Comparison of ENCODE assay signal across 25 cellular contexts in the genomic region with DNA sequence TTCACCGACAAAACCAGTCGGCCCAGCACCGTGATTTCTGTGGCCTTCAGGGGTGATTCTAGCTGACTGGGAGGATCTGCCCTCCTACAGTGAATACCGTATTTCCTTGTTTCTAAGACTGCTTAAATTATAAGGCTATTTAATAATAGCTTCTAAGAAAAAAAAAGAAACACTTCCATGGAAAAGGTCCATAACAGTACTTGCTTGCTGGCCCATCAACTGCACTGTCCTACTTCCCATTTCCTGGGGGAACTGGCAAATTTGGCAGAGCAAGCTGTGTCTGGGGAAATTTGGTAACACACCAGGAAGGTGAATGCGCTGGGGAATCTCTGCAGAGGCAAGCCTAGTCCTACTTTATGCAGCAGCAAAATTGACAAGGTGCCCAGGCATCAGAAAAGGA.
"Had no signal": no experiment of that assay in that cellular context is flagged by ENCODE, and none has a peak within 500 bp of the region (broad histone marks: within the 10 kb centered on the region; RNA-seq: fewer than 3 reads in every experiment).

No MANE protein-coding gene starts in this region.

- H3K27ac Mint-ChIP-seq: dendritic cell treated with granulocyte-macrophage colony-stimulating factor and Interleukin-4, amounts not matched to agents 40 ng/mL and 50 ng/mL, for 4 days; effector memory CD8-positive, alpha-beta T cell; endodermal cell; memory B cell had no signal

- H3K4me1 Mint-ChIP-seq: memory B cell had no signal

- ATAC-seq: effector memory CD8-positive, alpha-beta T cell; esophagus mucosa; gastrocnemius medialis; heart right ventricle; left cardiac atrium; left lung; left ventricle myocardium superior; lower lobe of right lung had no signal

- H3K36me3 ChIP-seq: colonic mucosa, esophagus squamous epithelium, gastrocnemius medialis, heart right ventricle, left lung, lower lobe of right lung had no signal

- H3K9me3 Mint-ChIP-seq: dendritic cell treated with granulocyte-macrophage colony-stimulating factor and Interleukin-4, amounts not matched to agents 40 ng/mL and 50 ng/mL, for 4 days; effector memory CD8-positive, alpha-beta T cell; endodermal cell; memory B cell had no signal

- H3K4me1 ChIP-seq: colonic mucosa, esophagus squamous epithelium, gastrocnemius medialis, heart right ventricle, left lung, lower lobe of right lung had no signal

- H3K27ac ChIP-seq: colonic mucosa, epithelial cell of prostate, esophagus squamous epithelium, gastrocnemius medialis, heart right ventricle, left lung, lower lobe of right lung had no signal

- H3K27me3 Mint-ChIP-seq: dendritic cell treated with granulocyte-macrophage colony-stimulating factor and Interleukin-4, amounts not matched to agents 40 ng/mL and 50 ng/mL, for 4 days; memory B cell had no signal

- H3K9me3 ChIP-seq: colonic mucosa, esophagus squamous epithelium, gastrocnemius medialis, heart right ventricle, left lung, lower lobe of right lung had no signal

- H3K4me3 Mint-ChIP-seq: dendritic cell treated with granulocyte-macrophage colony-stimulating factor and Interleukin-4, amounts not matched to agents 40 ng/mL and 50 ng/mL, for 4 days; effector memory CD8-positive, alpha-beta T cell; endodermal cell; memory B cell had no signal

- H3K27me3 ChIP-seq: colonic mucosa, esophagus squamous epithelium, gastrocnemius medialis, heart right ventricle, left lung had no signal

- DNase-seq: colonic mucosa; cortex of kidney; effector CD8-positive, alpha-beta T cell; effector memory CD8-positive, alpha-beta T cell; endodermal cell; erythroblast; esophagus squamous epithelium; foreskin fibroblast; foreskin melanocyte; gastrocnemius medialis; glutamatergic neuron; head of caudate nucleus; heart right ventricle; hippocampal formation; left cardiac atrium; left lung; left ventricle myocardium superior; lower lobe of right lung; mammary epithelial cell; mesendoderm; midbrain had no signal

- H3K4me3 ChIP-seq: colonic mucosa, esophagus squamous epithelium, gastrocnemius medialis, heart right ventricle, left lung, lower lobe of right lung had no signal

- H3K36me3 Mint-ChIP-seq: memory B cell had no signal
